ENCODE assay signal across 8 cellular contexts in the genomic region with DNA sequence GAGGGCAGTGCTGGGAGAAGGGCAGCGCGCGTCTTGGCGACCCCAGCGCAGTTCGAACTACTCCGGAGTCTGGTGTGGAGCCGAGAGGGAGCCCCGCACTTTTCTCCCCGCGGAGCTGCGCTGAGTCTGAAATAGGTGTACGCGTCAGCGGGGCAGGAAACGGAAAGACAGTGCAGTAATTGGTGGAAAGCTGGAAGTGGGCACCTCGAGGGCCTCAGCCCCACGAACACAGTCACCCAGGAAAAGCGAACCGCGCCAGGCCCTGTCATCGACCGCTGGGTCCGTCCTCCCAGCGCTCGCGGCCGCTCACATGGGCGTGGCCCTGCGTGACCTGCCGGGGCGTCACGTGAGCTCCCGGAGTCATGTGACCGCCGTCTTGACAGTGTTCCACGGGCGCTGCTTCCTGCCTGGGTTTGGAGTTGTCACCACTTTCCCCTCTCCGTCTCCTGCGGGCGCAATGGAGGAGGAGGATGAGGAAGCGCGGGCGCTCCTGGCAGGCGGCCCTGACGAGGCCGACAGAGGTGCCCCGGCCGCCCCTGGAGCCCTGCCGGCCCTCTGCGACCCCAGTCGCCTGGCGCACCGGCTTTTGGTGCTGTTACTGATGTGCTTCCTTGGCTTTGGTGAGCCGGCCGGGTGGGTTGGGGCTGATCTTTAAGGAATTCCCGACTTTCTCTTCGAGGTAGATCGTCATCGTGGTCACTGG. TPM values are rescaled to one million over a fixed set of nuclear protein-coding genes. Genes with fewer than 3 reads are reported as not detected.
DNase-seq lines count a peak whose midpoint lies in the region; ATAC-seq, FAIRE-seq and TF ChIP-seq lines count a peak whose summit lies in the region.

A gene with protein sequence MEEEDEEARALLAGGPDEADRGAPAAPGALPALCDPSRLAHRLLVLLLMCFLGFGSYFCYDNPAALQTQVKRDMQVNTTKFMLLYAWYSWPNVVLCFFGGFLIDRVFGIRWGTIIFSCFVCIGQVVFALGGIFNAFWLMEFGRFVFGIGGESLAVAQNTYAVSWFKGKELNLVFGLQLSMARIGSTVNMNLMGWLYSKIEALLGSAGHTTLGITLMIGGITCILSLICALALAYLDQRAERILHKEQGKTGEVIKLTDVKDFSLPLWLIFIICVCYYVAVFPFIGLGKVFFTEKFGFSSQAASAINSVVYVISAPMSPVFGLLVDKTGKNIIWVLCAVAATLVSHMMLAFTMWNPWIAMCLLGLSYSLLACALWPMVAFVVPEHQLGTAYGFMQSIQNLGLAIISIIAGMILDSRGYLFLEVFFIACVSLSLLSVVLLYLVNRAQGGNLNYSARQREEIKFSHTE (plus strand): TSS at position 359 of the 703 bp plus-strand sequence. CDS start 99 bp downstream, at position 458.

- FAIRE-seq in GM12892 (lab: Jason Lieb, UNC) = peak; percentile 96

- DNase-seq in GM12892 (ENCODE audit: insufficient read length) = peak; percentile 83
- peak; percentile 14 for DNase-seq in NCI-H1436 treated with DMSO at 0.1 percent for 48 hours (lab: John Stamatoyannopoulos, UW)
- peak; percentile 84 for DNase-seq in T follicular helper cell (ENCODE audit: low read depth)
- peak; percentile 97 for DNase-seq in adipocyte (ENCODE audit: low read depth)
- peak; percentile 94 to 95 for DNase-seq in cardiac muscle cell (ENCODE audit: low read depth in 1 of 2, low spot score in 1 of 2)
- DNase-seq in trophoblast cell = peak; percentile 91 to 92
- DNase-seq in tibial nerve (ENCODE audit: low spot score in 2 of 2) = peak; percentile 94 to 97

- TF ChIP-seq CTCF in cardiac muscle cell (IDR thresholded peaks at IDR 0.05; ENCODE audit: low read depth, low read length) (no peak), tibial nerve (IDR thresholded peaks at IDR 0.05) (no peak)

- H4K91ac ChIP-seq in trophoblast cell (ENCODE audit: low read depth, low read length) = peak within 1 kb of the TSS; percentile 29

- peak; percentile 61; the same call in 1 of the 2 replicates for TF ChIP-seq POLR2A in GM12892 (IDR thresholded peaks at IDR 0.05; ENCODE audit: low read depth, low read length)
- peak; percentile 68 to 78 for TF ChIP-seq POLR2A in tibial nerve (IDR thresholded peaks at IDR 0.05)

- H3K14ac ChIP-seq in trophoblast cell (ENCODE audit: low read length) = peak within 1 kb of the TSS; percentile 23

- H3K18ac ChIP-seq in trophoblast cell (ENCODE audit: low read length) = peak within 1 kb of the TSS; percentile 13

- WGBS in trophoblast cell (ENCODE audit: extremely low coverage, insufficient coverage, insufficient read length) = no CpG with 5 or more reads among the region's 60 CpGs
- 1% methylated on average over 50 to 59 of the region's 60 CpGs for WGBS in tibial nerve, 2 donors

- no peak within 1 kb of the TSS for H2BK5ac ChIP-seq in trophoblast cell (ENCODE audit: low read depth, low read length, poor library complexity)

- H4K8ac ChIP-seq in trophoblast cell (ENCODE audit: low read depth, low read length) = peak within 1 kb of the TSS; percentile 82

- peak; percentile 96 for ATAC-seq in HG02840 (IDR thresholded peaks at IDR 0.05; ENCODE audit: low FRiP score, unreplicated experiment)

- H3K4ac ChIP-seq in trophoblast cell (ENCODE audit: low read depth, low read length) = no peak within 1 kb of the TSS

- no peak within 1 kb of the TSS for H2AK5ac ChIP-seq in trophoblast cell (ENCODE audit: low read length)

- peaks cover 33% of the 10 kb centered on the region for H3K4me1 ChIP-seq in adipocyte (ENCODE audit: control insufficient read depth, insufficient read depth, low read length)
- H3K4me1 ChIP-seq in cardiac muscle cell (ENCODE audit: low read depth) = peaks cover 6% of the 10 kb centered on the region
- H3K4me1 ChIP-seq in trophoblast cell (ENCODE audit: control insufficient read depth in 1 of 2, insufficient read depth in 2 of 2, low read length in 2 of 2) = peaks cover 0 to 2% of the 10 kb centered on the region in 2 experiments
- peaks cover 0 to 41% (median 11%) of the 10 kb centered on the region in 4 donors for H3K4me1 ChIP-seq in tibial nerve

- peaks cover 4% of the 10 kb centered on the region for H3K79me2 ChIP-seq in trophoblast cell (ENCODE audit: control insufficient read depth, insufficient read depth, low read length, poor library complexity)

- H3K4me3 ChIP-seq in adipocyte (ENCODE audit: low read length) = peak within 1 kb of the TSS; percentile 98
- H3K4me3 ChIP-seq in cardiac muscle cell = peak within 1 kb of the TSS; percentile 87
- peak within 1 kb of the TSS; percentile 83 for H3K4me3 ChIP-seq in trophoblast cell (ENCODE audit: low read depth, low read length)
- H3K4me3 ChIP-seq in tibial nerve = peak within 1 kb of the TSS; percentile 66 to 91 (median 86)

- H3K27ac ChIP-seq in cardiac muscle cell (peak within 1 kb of the TSS; percentile 72), trophoblast cell (ENCODE audit: low read depth, low read length) (no peak within 1 kb of the TSS), tibial nerve (peak within 1 kb of the TSS; percentile 16 to 89 (median 80))

- peak; percentile 82 to 96 for TF ChIP-seq EP300 in tibial nerve (IDR thresholded peaks at IDR 0.05)

- H3K36me3 ChIP-seq in adipocyte (ENCODE audit: control insufficient read depth, insufficient read depth, low read length, severe bottlenecking) = peaks cover 8% of the 10 kb centered on the region
- no peaks in the 10 kb centered on the region for H3K36me3 ChIP-seq in cardiac muscle cell
- H3K36me3 ChIP-seq in trophoblast cell (ENCODE audit: control insufficient read depth in 1 of 2, insufficient read depth in 2 of 2, low read length in 2 of 2) = no peaks in the 10 kb centered on the region
- H3K36me3 ChIP-seq in tibial nerve = no peaks in the 10 kb centered on the region

- peak within 1 kb of the TSS; percentile 93 for H3K9ac ChIP-seq in adipocyte (ENCODE audit: low read length)
- peak within 1 kb of the TSS; percentile 88 for H3K9ac ChIP-seq in trophoblast cell (ENCODE audit: low read length)

- peak within 1 kb of the TSS; percentile 86 for H2AFZ ChIP-seq in trophoblast cell (ENCODE audit: insufficient read depth, low read length, poor library complexity)

- no peak within 1 kb of the TSS for H2BK12ac ChIP-seq in trophoblast cell (ENCODE audit: low read length)

- H3K27me3 ChIP-seq in adipocyte (replicated peaks; ENCODE audit: control insufficient read depth, insufficient read depth, low read length) (no peaks in the 10 kb centered on the region), cardiac muscle cell (peaks cover 38% of the 10 kb centered on the region), trophoblast cell (ENCODE audit: insufficient read depth, low read length) (no peaks in the 10 kb centered on the region), tibial nerve (no peaks in the 10 kb centered on the region)

- H3K9me3 ChIP-seq in adipocyte (ENCODE audit: control insufficient read depth, low read length) (no peaks in the 10 kb centered on the region), cardiac muscle cell (ENCODE audit: low read depth) (no peaks in the 10 kb centered on the region), trophoblast cell (ENCODE audit: insufficient read depth, low read depth, low read length) (peaks cover 3% of the 10 kb centered on the region), tibial nerve (no peaks in the 10 kb centered on the region)

- peak within 1 kb of the TSS; percentile 12 for H2BK120ac ChIP-seq in trophoblast cell (ENCODE audit: insufficient read depth, low read length, poor library complexity)

- H3K79me1 ChIP-seq in trophoblast cell (ENCODE audit: low read length) = peaks cover 6% of the 10 kb centered on the region

- peak within 1 kb of the TSS; percentile 89 for H3K4me2 ChIP-seq in trophoblast cell (ENCODE audit: low read length)

- H4K12ac ChIP-seq in trophoblast cell (ENCODE audit: low read depth, low read length) = peak within 1 kb of the TSS; percentile 35

- H3K23ac ChIP-seq in trophoblast cell (ENCODE audit: low read length) = no peak within 1 kb of the TSS

RNA-seq across cellular contexts. Expression of the gene that starts here (rescaled TPM):
- polyA plus RNA-seq in GM12892 (2012; ENCODE audit: missing spikeins) = 24.4 TPM
- 12.4 and 19.4 TPM in 2 replicates for total RNA-seq in cardiac muscle cell
- polyA plus RNA-seq in cardiac muscle cell = 9.3 and 31.8 TPM in 2 replicates
- 14.3 and 15.6 TPM in 2 replicates for polyA plus RNA-seq in trophoblast cell (2013)
- 10 to 100 TPM; 57.1 to 83.7 (median 64.3) TPM for total RNA-seq in tibial nerve

Comparison
In these comparisons a context has a peak if more than half of its experiments do, and no peak if none do; other contexts are left out.
1. DNase-seq: peak in every context shown above with its lines; median percentile 97 in adipocyte; 96 in tibial nerve; 94 in cardiac muscle cell; 92 in trophoblast cell; 84 in T follicular helper cell; 83 in GM12892; 14 in NCI-H1436 treated with DMSO at 0.1 percent for 48 hours.